ENCODE assay signal across 14 cellular contexts in genomic region chr17:57092779-57093178, GRCh38. TPM values are rescaled to one million over a fixed set of nuclear protein-coding genes. Genes with fewer than 3 reads are reported as not detected.
DNase-seq lines count a peak whose midpoint lies in the region; TF ChIP-seq lines count a peak whose summit lies in the region.
"Had no signal": no experiment of that assay in that cellular context is flagged by ENCODE, and none has a peak within 500 bp of the region (broad histone marks: within the 10 kb centered on the region; RNA-seq: fewer than 3 reads in every experiment).

No MANE protein-coding gene starts in this region.

- H3K4me1 Mint-ChIP-seq in dendritic cell treated with granulocyte-macrophage colony-stimulating factor and Interleukin-4, amounts not matched to agents 40 ng/mL and 50 ng/mL, for 4 days (ENCODE audit: low read depth), result peaks cover 61% of the 10 kb centered on the region

- H3K9me3 Mint-ChIP-seq in dendritic cell treated with granulocyte-macrophage colony-stimulating factor and Interleukin-4, amounts not matched to agents 40 ng/mL and 50 ng/mL, for 4 days, result no peaks in the 10 kb centered on the region

- TF ChIP-seq POLR2A in Peyer's patch (IDR thresholded peaks at IDR 0.05), result no peak

- no peaks in the 10 kb centered on the region for H3K36me3 Mint-ChIP-seq in dendritic cell treated with granulocyte-macrophage colony-stimulating factor and Interleukin-4, amounts not matched to agents 40 ng/mL and 50 ng/mL, for 4 days (ENCODE audit: low read depth)

- no peak for TF ChIP-seq CTCF in Peyer's patch (IDR thresholded peaks at IDR 0.05)
- no peak for TF ChIP-seq CTCF in tibial artery (IDR thresholded peaks at IDR 0.05)

- no peaks in the 10 kb centered on the region for H3K36me3 ChIP-seq in Peyer's patch
- no peaks in the 10 kb centered on the region for H3K36me3 ChIP-seq in muscle layer of duodenum (ENCODE audit: control insufficient read depth in 1 of 2, insufficient read depth in 2 of 2, low read length in 2 of 2)
- H3K36me3 ChIP-seq in tibial artery, result no peaks in the 10 kb centered on the region

- peak overlapping the region; percentile 10 for H3K27ac Mint-ChIP-seq in dendritic cell treated with granulocyte-macrophage colony-stimulating factor and Interleukin-4, amounts not matched to agents 40 ng/mL and 50 ng/mL, for 4 days
- H3K27ac Mint-ChIP-seq: activated CD4-positive, alpha-beta T cell treated with anti-CD3 and anti-CD28 coated beads for 36 hours had no signal

- H3K9me3 ChIP-seq in Peyer's patch, result no peaks in the 10 kb centered on the region
- no peaks in the 10 kb centered on the region for H3K9me3 ChIP-seq in muscle layer of duodenum (ENCODE audit: control insufficient read depth in 1 of 2, low read length in 2 of 2)
- H3K9me3 ChIP-seq in tibial artery, result no peaks in the 10 kb centered on the region
- H3K9me3 ChIP-seq: BLaER1 treated with 17β-estradiol and CSF1 and Interleukin-3, amounts not matched to agents 10 nM and 100 nM; SJSA1 had no signal

- H3K4me3 ChIP-seq in Peyer's patch (no peak overlapping the region), muscle layer of duodenum (ENCODE audit: low read depth in 1 of 2, low read length in 2 of 2) (no peak overlapping the region), tibial artery (peak overlapping the region; percentile 11 to 26)
- H3K4me3 ChIP-seq: BLaER1 treated with 17β-estradiol and CSF1 and Interleukin-3, amounts not matched to agents 10 nM and 100 nM; SJSA1 had no signal

- DNase-seq in Peyer's patch, result no peak
- peak; percentile 58 to 91 for DNase-seq in tibial artery
- DNase-seq in NCI-H146 (lab: John Stamatoyannopoulos, UW), result no peak
- no peak for DNase-seq in activated T-cell treated with anti-CD3 and anti-CD28 coated beads, Interleukin-2, amount 50 U/mL, for 1 hour
- no peak for DNase-seq in OCI-M2 (lab: John Stamatoyannopoulos, UW; ENCODE audit: unreplicated experiment)
- DNase-seq: activated CD4-positive, alpha-beta T cell treated with anti-CD3 and anti-CD28 coated beads for 36 hours; DMS153; Karpas-422; NCI-H1436; stimulated activated CD4-positive, alpha-beta T cell treated with anti-CD3 and anti-CD28 coated beads, Interleukin-4, amount 100 ng/mL, for 4 hours had no signal

- peak overlapping the region in 3 of 4 donors; percentile 48 to 82 (median 49) for H3K27ac ChIP-seq in Peyer's patch
- H3K27ac ChIP-seq in muscle layer of duodenum (ENCODE audit: low read length), result peak overlapping the region; percentile 82
- H3K27ac ChIP-seq in tibial artery, result peak overlapping the region; percentile 92 to 98
- H3K27ac ChIP-seq: BLaER1 treated with 17β-estradiol and CSF1 and Interleukin-3, amounts not matched to agents 10 nM and 100 nM; SJSA1 had no signal

- H3K4me1 ChIP-seq in Peyer's patch (peaks cover 0 to 87% (median 4%) of the 10 kb centered on the region in 4 donors), muscle layer of duodenum (ENCODE audit: control insufficient read depth in 1 of 2, insufficient read depth in 2 of 2, low read length in 2 of 2) (peaks cover 30 to 50% of the 10 kb centered on the region in 2 donors), tibial artery (peaks cover 5 to 98% (median 83%) of the 10 kb centered on the region in 4 donors)
- H3K4me1 ChIP-seq: SJSA1 had no signal

- H3K27me3 ChIP-seq in Peyer's patch (no peaks in the 10 kb centered on the region), muscle layer of duodenum (ENCODE audit: low read depth, low read length) (no peaks in the 10 kb centered on the region), tibial artery (no peaks in the 10 kb centered on the region)
- H3K27me3 ChIP-seq: BLaER1 treated with 17β-estradiol and CSF1 and Interleukin-3, amounts not matched to agents 10 nM and 100 nM; SJSA1 had no signal

- no peak overlapping the region for H3K4me3 Mint-ChIP-seq in dendritic cell treated with granulocyte-macrophage colony-stimulating factor and Interleukin-4, amounts not matched to agents 40 ng/mL and 50 ng/mL, for 4 days
- H3K4me3 Mint-ChIP-seq: activated CD4-positive, alpha-beta T cell treated with anti-CD3 and anti-CD28 coated beads for 36 hours had no signal

- intact Hi-C loops in dendritic cell treated with granulocyte-macrophage colony-stimulating factor and Interleukin-4, amounts not matched to agents 40 ng/mL and 50 ng/mL, for 4 days (cut with micrococcal nuclease), result no loop called here
- intact Hi-C loops in tibial artery (cut with DNase I; ENCODE audit: low total_unique reads), result no loop called here

- H3K27me3 Mint-ChIP-seq in dendritic cell treated with granulocyte-macrophage colony-stimulating factor and Interleukin-4, amounts not matched to agents 40 ng/mL and 50 ng/mL, for 4 days, result no peaks in the 10 kb centered on the region
- H3K27me3 Mint-ChIP-seq: activated CD4-positive, alpha-beta T cell treated with anti-CD3 and anti-CD28 coated beads for 36 hours had no signal

RNA-seq across cellular contexts. Expression of gene AKAP1, which starts 7.7 kb away (rescaled TPM):
- total RNA-seq in Peyer's patch, result 100 to 1,000 TPM; 123 to 203 (median 166) TPM

Comparison
In these comparisons a context has a peak if more than half of its experiments do, and no peak if none do; other contexts are left out.
1. DNase-seq: peak in tibial artery (2 of 2); none in Peyer's patch (0 of 3), NCI-H146 (single experiment), activated T-cell treated with anti-CD3 and anti-CD28 coated beads, Interleukin-2, amount 50 U/mL, for 1 hour (single experiment) and OCI-M2 (single experiment).
2. H3K4me3 ChIP-seq: peak in tibial artery (2 of 2); none in Peyer's patch (0 of 4) and muscle layer of duodenum (0 of 2).
3. Peak in every context shown above with its lines, with median percentiles within 50 percentile points of each other: H3K27ac ChIP-seq.